ENCODE assay signal across 8 cellular contexts in genomic region chr1:104648269-104648691, GRCh38.
DNase-seq lines count a peak whose midpoint lies in the region; ATAC-seq and TF ChIP-seq lines count a peak whose summit lies in the region.

No MANE protein-coding gene starts in this region.

- DNase-seq in DND-41, result no peak
- DNase-seq in NB4 (ENCODE audit: low read depth), result peak; percentile 44
- peak; percentile 52 for DNase-seq in SK-N-MC (ENCODE audit: low read depth, low spot score)
- peak; percentile 7 for DNase-seq in lung microvascular endothelial cell (ENCODE audit: low read depth in 2 of 2)
- DNase-seq in activated CD4-positive, alpha-beta T cell treated with anti-CD3 and anti-CD28 coated beads, Interleukin-2, amount 50 U/mL, for 4 hours, result no peak
- no peak for DNase-seq in mucosa of descending colon
- no peak for DNase-seq in GDM1 (lab: John Stamatoyannopoulos, UW)

- no peak for TF ChIP-seq POLR2A in NB4 (IDR thresholded peaks at IDR 0.05; ENCODE audit: extremely low read depth, insufficient read length)

- no peaks in the 10 kb centered on the region for H3K27me3 ChIP-seq in DND-41 (ENCODE audit: insufficient read depth, low read length, poor library complexity)

- H3K79me2 ChIP-seq in DND-41 (ENCODE audit: insufficient read depth, low read length), result no peaks in the 10 kb centered on the region

- H4K20me1 ChIP-seq in DND-41 (ENCODE audit: insufficient read depth, low read length), result no peaks in the 10 kb centered on the region

- intact Hi-C loops in mucosa of descending colon (cut with DNase I, micrococcal nuclease), result no loop called here

- H2AFZ ChIP-seq in DND-41 (ENCODE audit: low read depth, low read length), result no peak overlapping the region

- H3K9ac ChIP-seq in DND-41 (ENCODE audit: low read depth, low read length), result no peak overlapping the region
- no peak overlapping the region for H3K9ac ChIP-seq in SK-N-MC (ENCODE audit: insufficient read length)

- no peaks in the 10 kb centered on the region for H3K4me1 ChIP-seq in DND-41 (ENCODE audit: insufficient read depth, low read length)
- H3K4me1 ChIP-seq in mucosa of descending colon (ENCODE audit: low read depth), result no peaks in the 10 kb centered on the region

- TF ChIP-seq CTCF in DND-41 (IDR thresholded peaks at IDR 0.05; ENCODE audit: borderline replicate concordance, extremely low read depth, low read length, poor library complexity, severe bottlenecking) (peak; percentile 68), NB4 (IDR thresholded peaks at IDR 0.05; ENCODE audit: low read depth, low read length) (peak; percentile 26), mucosa of descending colon (IDR thresholded peaks at IDR 0.05) (no peak)

- no peak overlapping the region for H3K4me2 ChIP-seq in DND-41 (ENCODE audit: insufficient read depth, low read length)

- H3K27ac ChIP-seq in DND-41 (ENCODE audit: low read length), result no peak overlapping the region
- no peak overlapping the region for H3K27ac ChIP-seq in SK-N-MC

- H3K4me3 ChIP-seq in DND-41 (ENCODE audit: low read depth in 1 of 2, low read length in 2 of 2), result no peak overlapping the region
- H3K4me3 ChIP-seq in NB4 (ENCODE audit: low read depth, low read length), result no peak overlapping the region
- no peak overlapping the region for H3K4me3 ChIP-seq in SK-N-MC
- no peak overlapping the region for H3K4me3 ChIP-seq in mucosa of descending colon

- H3K36me3 ChIP-seq in DND-41 (ENCODE audit: insufficient read depth, low read length) (no peaks in the 10 kb centered on the region), SK-N-MC (ENCODE audit: insufficient read depth, low read length) (no peaks in the 10 kb centered on the region), mucosa of descending colon (ENCODE audit: low read depth) (no peaks in the 10 kb centered on the region)

- no peaks in the 10 kb centered on the region for H3K9me3 ChIP-seq in DND-41 (ENCODE audit: insufficient read depth, low read length, severe bottlenecking)
- no peaks in the 10 kb centered on the region for H3K9me3 ChIP-seq in SK-N-MC (ENCODE audit: low read depth, low read length)
- no peaks in the 10 kb centered on the region for H3K9me3 ChIP-seq in mucosa of descending colon

- ATAC-seq in DND-41 (ENCODE audit: insufficient read depth, low read depth), result peak; percentile 59; the same call in 1 of the 3 replicates
- peak; percentile 76 for ATAC-seq in GM21825 (IDR thresholded peaks at IDR 0.05; ENCODE audit: unreplicated experiment)
- ATAC-seq in mucosa of descending colon, result no peak

Comparison
In these comparisons a context has a peak if more than half of its experiments do, and no peak if none do; other contexts are left out.
1. DNase-seq: peak in NB4 (single experiment), SK-N-MC (single experiment) and lung microvascular endothelial cell (2 of 2); none in DND-41 (single experiment), activated CD4-positive, alpha-beta T cell treated with anti-CD3 and anti-CD28 coated beads, Interleukin-2, amount 50 U/mL, for 4 hours (0 of 2), mucosa of descending colon (0 of 3) and GDM1 (single experiment).